23 cellular contexts compared by ENCODE assay signal in the genomic region with DNA sequence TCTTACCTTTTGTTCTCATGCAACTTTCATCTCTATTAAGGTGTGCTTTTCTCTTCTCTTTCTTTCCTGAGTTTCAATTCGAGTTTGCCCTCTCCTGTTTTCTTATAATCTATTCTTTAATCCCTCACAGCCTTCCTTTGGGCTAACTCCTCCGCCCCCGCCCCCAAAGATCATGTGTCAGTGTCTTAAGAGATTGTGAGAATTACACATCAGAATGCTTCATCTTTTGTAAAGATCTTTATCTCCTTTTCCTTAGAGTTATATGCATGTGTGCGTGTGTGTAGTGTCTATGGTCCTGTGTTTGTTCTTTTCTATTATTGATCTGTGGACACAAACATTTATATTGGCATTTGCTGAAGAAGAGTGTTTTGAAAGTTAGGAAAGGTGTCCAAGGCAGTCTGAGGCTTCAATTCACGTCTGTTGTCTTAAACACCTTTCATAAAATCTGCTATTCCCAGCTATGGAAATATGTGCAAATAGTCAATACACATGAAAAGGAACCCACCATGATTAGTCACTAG.
"Had no signal": no experiment of that assay in that cellular context is flagged by ENCODE, and none has a peak within 500 bp of the region (broad histone marks: within the 10 kb centered on the region; RNA-seq: fewer than 3 reads in every experiment).

No MANE protein-coding gene starts in this region.

- H3K9me3 Mint-ChIP-seq: activated CD4-positive, alpha-beta memory T cell treated with anti-CD3 and anti-CD28 coated beads for 36 hours; activated naive CD8-positive, alpha-beta T cell treated with anti-CD3 and anti-CD28 coated beads, Interleukin-2, amount 50 U/mL, for 24 hours; activated T-cell treated with anti-CD3 and anti-CD28 coated beads, Interleukin-2, amount 50 U/mL, for 72 hours; natural killer cell treated with Interleukin-12 subunit alpha and Interleukin-12 subunit beta and Interleukin-15 and Interleukin-18, amount 100 ng/mL, for 72 hours; stimulated activated naive CD8-positive, alpha-beta T cell treated with anti-CD3 and anti-CD28 coated beads, Interleukin-15, amount 100 ng/mL, for 72 hours had no signal

- DNase-seq: activated B cell treated with CpG ODN at 0.5 μM for 24 hours; activated CD4-positive, alpha-beta memory T cell treated with anti-CD3 and anti-CD28 coated beads for 36 hours; activated CD4-positive, alpha-beta T cell treated with anti-CD3 and anti-CD28 coated beads for 36 hours; activated gamma-delta T cell; activated naive CD4-positive, alpha-beta T cell treated with anti-CD3 and anti-CD28 coated beads, Interleukin-2, amount 50 U/mL, for 16 hours; activated naive CD8-positive, alpha-beta T cell treated with anti-CD3 and anti-CD28 coated beads, Interleukin-2, amount 50 U/mL, for 24 hours; activated T-cell treated with anti-CD3 and anti-CD28 coated beads, Interleukin-2, amount 50 U/mL, for 72 hours; cerebellar nuclear complex; esophagus squamous epithelium; gastrocnemius medialis; hippocampal formation; left ventricle myocardium superior; ovary; psoas muscle; stimulated activated naive CD8-positive, alpha-beta T cell treated with anti-CD3 and anti-CD28 coated beads, Interleukin-15, amount 100 ng/mL, for 72 hours; tibial artery; uterus had no signal

- H3K27me3 ChIP-seq: esophagus squamous epithelium, gastrocnemius medialis, neutrophil, ovary, right atrium auricular region, tibial artery, uterus had no signal

- H3K36me3 ChIP-seq: esophagus squamous epithelium, gastrocnemius medialis, neutrophil, ovary, right atrium auricular region, tibial artery, uterus had no signal

- H3K27me3 Mint-ChIP-seq: memory B cell; stimulated activated naive CD8-positive, alpha-beta T cell treated with anti-CD3 and anti-CD28 coated beads, Interleukin-15, amount 100 ng/mL, for 72 hours had no signal

- H3K27ac Mint-ChIP-seq: activated B cell treated with CpG ODN at 0.5 μM for 24 hours; activated CD4-positive, alpha-beta memory T cell treated with anti-CD3 and anti-CD28 coated beads for 36 hours; activated CD4-positive, alpha-beta T cell treated with anti-CD3 and anti-CD28 coated beads for 36 hours; activated naive CD8-positive, alpha-beta T cell treated with anti-CD3 and anti-CD28 coated beads, Interleukin-2, amount 50 U/mL, for 24 hours; activated T-cell treated with anti-CD3 and anti-CD28 coated beads, Interleukin-2, amount 50 U/mL, for 72 hours; memory B cell; natural killer cell treated with Interleukin-12 subunit alpha and Interleukin-12 subunit beta and Interleukin-15 and Interleukin-18, amount 100 ng/mL, for 72 hours had no signal

- H3K9me3 ChIP-seq: esophagus squamous epithelium, gastrocnemius medialis, neutrophil, ovary, psoas muscle, right atrium auricular region, tibial artery, uterus had no signal

- H3K27ac ChIP-seq: coronary artery, esophagus squamous epithelium, gastrocnemius medialis, neutrophil, ovary, psoas muscle, right atrium auricular region, tibial artery, uterus had no signal

- H3K36me3 Mint-ChIP-seq: activated CD4-positive, alpha-beta memory T cell treated with anti-CD3 and anti-CD28 coated beads for 36 hours; natural killer cell treated with Interleukin-12 subunit alpha and Interleukin-12 subunit beta and Interleukin-15 and Interleukin-18, amount 100 ng/mL, for 72 hours had no signal

- H3K4me3 Mint-ChIP-seq: activated B cell treated with CpG ODN at 0.5 μM for 24 hours; activated CD4-positive, alpha-beta memory T cell treated with anti-CD3 and anti-CD28 coated beads for 36 hours; activated CD4-positive, alpha-beta T cell treated with anti-CD3 and anti-CD28 coated beads for 36 hours; activated naive CD8-positive, alpha-beta T cell treated with anti-CD3 and anti-CD28 coated beads, Interleukin-2, amount 50 U/mL, for 24 hours; activated T-cell treated with anti-CD3 and anti-CD28 coated beads, Interleukin-2, amount 50 U/mL, for 72 hours; memory B cell; natural killer cell treated with Interleukin-12 subunit alpha and Interleukin-12 subunit beta and Interleukin-15 and Interleukin-18, amount 100 ng/mL, for 72 hours; stimulated activated naive CD8-positive, alpha-beta T cell treated with anti-CD3 and anti-CD28 coated beads, Interleukin-15, amount 100 ng/mL, for 72 hours had no signal

- ATAC-seq: activated CD4-positive, alpha-beta T cell treated with anti-CD3 and anti-CD28 coated beads for 36 hours; activated naive CD8-positive, alpha-beta T cell treated with anti-CD3 and anti-CD28 coated beads, Interleukin-2, amount 50 U/mL, for 24 hours; activated T-cell treated with anti-CD3 and anti-CD28 coated beads, Interleukin-2, amount 50 U/mL, for 72 hours; gastrocnemius medialis; left ventricle myocardium superior; natural killer cell treated with Interleukin-12 subunit alpha and Interleukin-12 subunit beta and Interleukin-15 and Interleukin-18, amount 100 ng/mL, for 72 hours; psoas muscle; stimulated activated naive CD8-positive, alpha-beta T cell treated with anti-CD3 and anti-CD28 coated beads, Interleukin-15, amount 100 ng/mL, for 72 hours had no signal

- H3K4me3 ChIP-seq: coronary artery, esophagus squamous epithelium, gastrocnemius medialis, ovary, psoas muscle, right atrium auricular region, tibial artery, uterus had no signal

- FAIRE-seq: TTC549 had no signal
